ENCODE assay signal across 8 cellular contexts in genomic region chr10:30493609-30494530, GRCh38. TPM values are rescaled to one million over a fixed set of nuclear protein-coding genes. Genes with fewer than 3 reads are reported as not detected.
DNase-seq lines count a peak whose midpoint lies in the region; ATAC-seq lines count a peak whose summit lies in the region.

No MANE protein-coding gene starts in this region.

- DNase-seq in Right ventricle myocardium inferior (ENCODE audit: missing footprints): peak; percentile 71
- no peak for DNase-seq in cardiac septum (ENCODE audit: low spot score)
- DNase-seq in UCSD-AML1 (lab: John Stamatoyannopoulos, UW; ENCODE audit: unreplicated experiment): peak; percentile 81
- peak; percentile 66 for DNase-seq in kidney tubule cell (ENCODE audit: low spot score)
- no peak for DNase-seq in NCI-H446 (lab: John Stamatoyannopoulos, UW)
- DNase-seq in NCI-H1436 (lab: John Stamatoyannopoulos, UW): no peak
- no peak for DNase-seq in NK-92 (lab: John Stamatoyannopoulos, UW; ENCODE audit: unreplicated experiment)

- ATAC-seq in Right ventricle myocardium inferior (peak; percentile 81), HG03066 (IDR thresholded peaks at IDR 0.05; ENCODE audit: low read depth, unreplicated experiment) (peak; percentile 43)

- intact Hi-C loops in Right ventricle myocardium inferior (cut with DNase I): no loop called here
- intact Hi-C loops in cardiac septum (cut with DNase I): no loop called here

RNA-seq across cellular contexts. Expression of gene MAP3K8, which starts 59.9 kb away (rescaled TPM):
- total RNA-seq in Right ventricle myocardium inferior (6.7 TPM), cardiac septum (6.1 TPM)

Comparison
In these comparisons a context has a peak if more than half of its experiments do, and no peak if none do; other contexts are left out.
1. DNase-seq: peak in Right ventricle myocardium inferior (single experiment), UCSD-AML1 (single experiment) and kidney tubule cell (single experiment); none in cardiac septum (single experiment), NCI-H446 (0 of 2), NCI-H1436 (single experiment) and NK-92 (single experiment).